ENCODE assay signal across 26 cellular contexts in the genomic region with DNA sequence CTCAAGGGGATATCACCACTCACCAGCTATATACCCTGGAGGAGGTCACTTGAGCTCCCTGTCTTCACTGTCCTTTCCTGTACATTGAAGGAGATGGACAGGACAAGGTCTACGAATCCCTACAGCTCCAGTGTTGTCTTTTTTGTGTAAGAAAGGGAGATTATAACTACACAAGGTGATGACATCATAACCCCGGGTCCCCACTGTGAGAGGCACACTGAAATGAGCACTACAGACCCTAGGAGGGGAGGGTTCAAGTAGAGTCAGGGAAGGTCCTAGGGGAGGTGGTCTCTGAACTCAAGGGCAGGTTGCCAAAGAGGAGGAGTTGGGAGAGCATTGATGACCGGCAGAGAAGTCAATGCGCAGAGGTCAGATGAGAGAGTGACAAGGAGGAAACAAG.
"Had no signal": no experiment of that assay in that cellular context is flagged by ENCODE, and none has a peak within 500 bp of the region (broad histone marks: within the 10 kb centered on the region; RNA-seq: fewer than 3 reads in every experiment).

No MANE protein-coding gene starts in this region.

- ATAC-seq: stimulated activated memory B cell treated with anti-CD40 and anti-IgM and Interleukin-4, amounts not matched to agents 10 μg/mL and 1 μg/mL and 100 μg/mL, for 72 hours; stimulated activated naive B cell treated with anti-CD40 and anti-IgM and Interleukin-4, amounts not matched to agents 10 μg/mL and 1 μg/mL and 100 μg/mL, for 72 hours; stimulated activated naive CD8-positive, alpha-beta T cell treated with anti-CD3 and anti-CD28 coated beads, Interleukin-15, amount 100 ng/mL, for 72 hours; stimulated activated naive CD8-positive, alpha-beta T cell treated with anti-CD3 and anti-CD28 coated beads, Interleukin-15, Interleukin-2, amounts not matched to agents 100 U/mL and 50 U/mL, for 24 hours; upper lobe of right lung had no signal

- H3K4me3 ChIP-seq: stomach, suprapubic skin, testis, thoracic aorta, thyroid gland, tibial artery, tibial nerve, transverse colon, upper lobe of left lung, upper lobe of right lung, uterus, vagina had no signal

- H3K9me3 ChIP-seq: stomach, suprapubic skin, testis, thoracic aorta, thyroid gland, tibial artery, tibial nerve, transverse colon, upper lobe of left lung, upper lobe of right lung, uterus, vagina had no signal

- H3K4me1 ChIP-seq: stomach, suprapubic skin, thyroid gland, transverse colon, upper lobe of left lung, upper lobe of right lung, uterus had no signal

- H3K27me3 ChIP-seq: stomach, suprapubic skin, testis, thyroid gland, tibial artery, tibial nerve, transverse colon, upper lobe of left lung, upper lobe of right lung, uterus, vagina had no signal

- H3K27ac ChIP-seq: stomach, suprapubic skin, testis, thoracic aorta, thyroid gland, tibial artery, transverse colon, upper lobe of left lung, upper lobe of right lung, uterus, vagina had no signal

- FAIRE-seq: urothelium cell line had no signal

- H3K36me3 ChIP-seq: stomach, suprapubic skin, thoracic aorta, thyroid gland, tibial artery, tibial nerve, transverse colon, upper lobe of left lung, upper lobe of right lung, uterus, vagina had no signal

- DNase-seq: stimulated activated CD4-positive, alpha-beta T cell treated with anti-CD3 and anti-CD28 coated beads, Interleukin-2, amount 100 ng/mL, for 48 hours; stimulated activated CD4-positive, alpha-beta T cell treated with anti-CD3 and anti-CD28 coated beads, Interleukin-4, amount 100 ng/mL, for 1 hour; stimulated activated CD4-positive, alpha-beta T cell treated with anti-CD3 and anti-CD28 coated beads, Interleukin-4, amount 100 ng/mL, for 24 hours; stimulated activated CD4-positive, alpha-beta T cell treated with anti-CD3 and anti-CD28 coated beads, Interleukin-4, amount 100 ng/mL, for 4 hours; stimulated activated CD8-positive, alpha-beta memory T cell treated with anti-CD3 and anti-CD28 coated beads, Interleukin-4, amount 100 ng/mL, for 48 hours; stimulated activated naive B cell treated with anti-CD40 and anti-IgM and Interleukin-4, amounts not matched to agents 10 μg/mL and 1 μg/mL and 100 μg/mL, for 72 hours; stimulated activated naive CD4-positive, alpha-beta T cell; stimulated activated naive CD4-positive, alpha-beta T cell treated with Interleukin-2 at 50 U/mL for 16 hours; stimulated activated naive CD8-positive, alpha-beta T cell treated with anti-CD3 and anti-CD28 coated beads, Interleukin-15, amount 100 ng/mL, for 72 hours; stimulated activated naive CD8-positive, alpha-beta T cell treated with anti-CD3 and anti-CD28 coated beads, Interleukin-15, Interleukin-2, amounts not matched to agents 100 U/mL and 50 U/mL, for 24 hours; stomach; substantia nigra; testis; thyroid gland; tibial artery; transverse colon; trophoblast cell; upper lobe of left lung; upper lobe of right lung; uterus had no signal
